In the genomic region with DNA sequence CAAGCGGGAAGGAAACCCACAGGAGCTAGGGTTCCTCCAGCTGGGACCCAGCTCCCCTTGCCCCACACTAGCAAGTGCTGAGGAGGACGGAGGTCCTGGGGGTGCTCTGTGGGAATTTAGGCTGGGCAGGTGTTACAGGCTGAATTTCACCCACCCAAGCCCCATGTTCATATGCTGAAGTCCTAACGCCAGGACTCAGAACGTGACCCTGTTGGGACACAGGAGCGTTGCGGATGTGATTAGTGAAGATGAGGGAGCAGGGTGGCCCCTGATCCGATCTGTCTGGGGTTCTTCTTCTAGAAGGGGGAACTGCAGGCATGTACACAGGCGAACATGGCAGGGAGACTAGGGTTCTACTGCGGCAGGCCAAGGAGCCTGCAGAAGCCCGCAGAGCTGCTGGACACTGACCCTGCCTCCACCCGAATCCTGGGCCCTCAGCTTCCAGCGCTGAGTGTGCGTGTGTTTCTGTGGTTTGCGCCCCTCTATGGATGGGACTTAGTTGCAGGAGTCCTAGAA, we compare ENCODE assay signal across 20 cellular contexts.
"Had no signal": no experiment of that assay in that cellular context is flagged by ENCODE, and none has a peak within 500 bp of the region (broad histone marks: within the 10 kb centered on the region; RNA-seq: fewer than 3 reads in every experiment).

No MANE protein-coding gene starts in this region.

- H3K9me3 ChIP-seq: body of pancreas, psoas muscle had no signal

- H3K27ac ChIP-seq: body of pancreas, dorsolateral prefrontal cortex, hepatocyte, psoas muscle had no signal

- H3K4me2 ChIP-seq: hepatocyte had no signal

- H3K27me3 ChIP-seq: hepatocyte had no signal

- H3K4me3 Mint-ChIP-seq: activated CD4-positive, alpha-beta T cell treated with anti-CD3 and anti-CD28 coated beads, Interleukin-2, amount 10 ng/mL, durations not matched to agents 24 days and 14 days; activated CD8-positive, alpha-beta T cell treated with anti-CD3 and anti-CD28 coated beads for 36 hours; activated naive CD4-positive, alpha-beta T cell treated with anti-CD3 and anti-CD28 coated beads, Interleukin-2, amount 50 U/mL, for 24 hours; activated T-helper 17 cell treated with anti-CD3 and anti-CD28 coated beads, Interleukin-2, amount 50 U/mL, for 72 hours had no signal

- DNase-seq: activated CD4-positive, alpha-beta T cell treated with anti-CD3 and anti-CD28 coated beads, Interleukin-2, amount 10 ng/mL, durations not matched to agents 24 days and 14 days; activated CD4-positive, CD25-positive, alpha-beta regulatory T cell; activated CD8-positive, alpha-beta T cell treated with anti-CD3 and anti-CD28 coated beads for 36 hours; activated T-cell treated with anti-CD3 and anti-CD28 coated beads, Interleukin-2, amount 50 U/mL, for 1 hour; amygdala; caudate nucleus; mammary epithelial cell; right cardiac atrium; stimulated activated CD8-positive, alpha-beta memory T cell treated with anti-CD3 and anti-CD28 coated beads, Interleukin-4, amount 100 ng/mL, for 48 hours; stimulated activated naive CD4-positive, alpha-beta T cell; T-helper 1 cell; T-helper 9 cell had no signal

- H3K9me3 Mint-ChIP-seq: activated CD4-positive, alpha-beta T cell treated with anti-CD3 and anti-CD28 coated beads, Interleukin-2, amount 10 ng/mL, durations not matched to agents 24 days and 14 days; activated CD8-positive, alpha-beta T cell treated with anti-CD3 and anti-CD28 coated beads for 36 hours; activated naive CD4-positive, alpha-beta T cell treated with anti-CD3 and anti-CD28 coated beads, Interleukin-2, amount 50 U/mL, for 24 hours; activated T-helper 17 cell treated with anti-CD3 and anti-CD28 coated beads, Interleukin-2, amount 50 U/mL, for 72 hours had no signal

- ATAC-seq: activated CD8-positive, alpha-beta T cell treated with anti-CD3 and anti-CD28 coated beads for 36 hours; activated T-helper 17 cell treated with anti-CD3 and anti-CD28 coated beads, Interleukin-2, amount 50 U/mL, for 72 hours; body of pancreas; left lobe of liver; psoas muscle; right cardiac atrium; SK-N-SH treated with all-trans-retinoic acid at 6 μM for 48 hours had no signal

- H3K36me3 Mint-ChIP-seq: activated naive CD4-positive, alpha-beta T cell treated with anti-CD3 and anti-CD28 coated beads, Interleukin-2, amount 50 U/mL, for 24 hours had no signal

- H3K4me3 ChIP-seq: body of pancreas, dorsolateral prefrontal cortex, hepatocyte, psoas muscle had no signal

- H2AFZ ChIP-seq: hepatocyte had no signal

- H3K27ac Mint-ChIP-seq: activated CD4-positive, alpha-beta T cell treated with anti-CD3 and anti-CD28 coated beads, Interleukin-2, amount 10 ng/mL, durations not matched to agents 24 days and 14 days; activated CD8-positive, alpha-beta T cell treated with anti-CD3 and anti-CD28 coated beads for 36 hours; activated T-helper 17 cell treated with anti-CD3 and anti-CD28 coated beads, Interleukin-2, amount 50 U/mL, for 72 hours had no signal
